Comparison of ENCODE assay signal across 9 cellular contexts in the genomic region with DNA sequence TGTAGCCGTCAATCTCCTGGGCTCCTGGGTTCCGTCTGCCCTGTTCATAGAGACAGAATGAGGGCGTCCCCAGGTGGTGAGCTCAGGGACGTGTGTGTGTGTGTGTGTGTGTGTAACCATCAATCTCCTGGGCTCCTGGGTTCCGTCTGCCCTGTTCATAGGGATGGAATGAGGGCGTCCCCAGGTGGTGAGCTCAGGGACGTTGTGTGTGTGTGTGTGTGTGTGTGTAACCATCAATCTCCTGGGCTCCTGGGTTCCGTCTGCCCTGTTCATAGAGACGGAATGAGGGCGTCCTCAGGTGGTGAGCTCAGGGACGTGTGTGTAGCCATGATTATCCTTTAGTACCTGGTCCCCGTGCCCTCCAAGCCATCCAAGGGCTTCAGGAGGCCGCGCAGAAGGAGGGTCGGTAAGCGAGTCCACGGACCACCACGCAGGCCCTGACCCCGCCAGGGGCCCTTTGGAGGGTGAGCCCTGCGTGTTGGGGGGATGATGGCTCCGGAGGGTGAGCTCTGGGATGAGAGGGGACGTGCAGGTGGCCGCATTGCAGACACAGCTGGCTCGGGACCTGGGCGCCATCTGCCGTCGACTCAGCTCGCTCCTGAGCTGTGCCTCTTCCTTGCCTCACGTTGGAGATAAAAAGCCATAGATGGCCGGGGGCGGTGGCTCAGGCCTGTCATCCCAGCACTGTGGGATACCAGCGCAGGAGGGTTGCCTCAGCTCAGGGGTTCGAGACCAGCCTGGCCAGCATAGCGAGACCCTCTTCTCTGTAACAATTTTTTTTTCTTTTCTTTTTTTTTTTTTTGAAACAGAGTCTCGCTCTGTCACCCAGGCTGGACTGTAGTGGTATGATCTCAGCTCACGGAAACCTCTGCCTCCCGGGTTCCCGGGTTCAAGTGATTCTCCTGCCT. TPM values are rescaled to one million over a fixed set of nuclear protein-coding genes. Genes with fewer than 3 reads are reported as not detected.
DNase-seq lines count a peak whose midpoint lies in the region; ATAC-seq and TF ChIP-seq lines count a peak whose summit lies in the region.
"Had no signal": no experiment of that assay in that cellular context is flagged by ENCODE, and none has a peak within 500 bp of the region (broad histone marks: within the 10 kb centered on the region; RNA-seq: fewer than 3 reads in every experiment).

No MANE protein-coding gene starts in this region.

- 0 out of 2 replicates have a peak overlapping the region, but pooled peaks have one; percentile 26 for H3K4me3 ChIP-seq in OCI-LY3 (ENCODE audit: low read length)
- H3K4me3 ChIP-seq: SK-N-MC had no signal

- peaks cover 12% of the 10 kb centered on the region for H3K79me2 ChIP-seq in OCI-LY3 (ENCODE audit: low read length)

- no peaks in the 10 kb centered on the region for H3K9me3 ChIP-seq in OCI-LY3 (ENCODE audit: insufficient read depth, low read length)

- CTCF ChIA-PET in RWPE1 (lab: Yijun Ruan, JAX) = no interaction called here

- peak; percentile 13 to 24 for ATAC-seq in naive thymus-derived CD8-positive, alpha-beta T cell
- ATAC-seq in HG02938 (IDR thresholded peaks at IDR 0.05; ENCODE audit: unreplicated experiment) = no peak

- DNase-seq in G401 (ENCODE audit: low spot score) (peak; percentile 81), dermis microvascular lymphatic vessel endothelial cell (ENCODE audit: low read depth in 2 of 2) (peak; percentile 51 to 58), DMS 273 treated with DMSO at 0.1 percent for 48 hours (lab: John Stamatoyannopoulos, UW) (no peak), RWPE1 (ENCODE audit: low spot score) (no peak), NCI-H128 (lab: John Stamatoyannopoulos, UW; ENCODE audit: unreplicated experiment) (no peak)
- peak in 7 of 10 donors; percentile 34 to 67 (median 43) for DNase-seq in naive thymus-derived CD8-positive, alpha-beta T cell

- H3K36me3 ChIP-seq in OCI-LY3 (replicated peaks; ENCODE audit: low read depth, low read length) = no peaks in the 10 kb centered on the region

- peaks cover 16% of the 10 kb centered on the region for H3K4me1 ChIP-seq in OCI-LY3 (ENCODE audit: low read length)

- H3K4me2 ChIP-seq in OCI-LY3 (ENCODE audit: low read length) = peak overlapping the region; percentile 25

- H3K9ac ChIP-seq in OCI-LY3 (ENCODE audit: low read length) = no peak overlapping the region

- peak overlapping the region in 8 of 10 donors; percentile 55 to 87 (median 76) for H3K4me3 Mint-ChIP-seq in naive thymus-derived CD8-positive, alpha-beta T cell

- H3K36me3 Mint-ChIP-seq in naive thymus-derived CD8-positive, alpha-beta T cell = no peaks in the 10 kb centered on the region

- no peak overlapping the region for H2AFZ ChIP-seq in OCI-LY3 (ENCODE audit: low read depth, low read length)

- H4K20me1 ChIP-seq in OCI-LY3 (ENCODE audit: insufficient read depth, low read length) = no peaks in the 10 kb centered on the region

- no peaks in the 10 kb centered on the region for H3K9me3 Mint-ChIP-seq in naive thymus-derived CD8-positive, alpha-beta T cell

- H3K4me1 Mint-ChIP-seq in naive thymus-derived CD8-positive, alpha-beta T cell = peaks cover 25 to 39% (median 34%) of the 10 kb centered on the region in 4 donors

- no peaks in the 10 kb centered on the region for H3K27me3 ChIP-seq in OCI-LY3 (ENCODE audit: low read depth, low read length)

- H3K27me3 Mint-ChIP-seq in naive thymus-derived CD8-positive, alpha-beta T cell = peaks cover 0 to 3% (median 1%) of the 10 kb centered on the region in 5 donors

- TF ChIP-seq CTCF in OCI-LY3 (IDR thresholded peaks at IDR 0.05; ENCODE audit: low read depth, low read length) (no peak; the same call in 1 of the 2 replicates), RWPE1 (conservative IDR thresholded peaks at IDR 0.05; ENCODE audit: low read depth) (no peak)

- in situ Hi-C loops in G401 (cut with HindIII; ENCODE audit: low sequenced_read_pairs) = no loop called here

- H3K27ac ChIP-seq in OCI-LY3 (ENCODE audit: low read length) (no peak overlapping the region), RWPE1 (no peak overlapping the region)
- H3K27ac ChIP-seq: SK-N-MC had no signal

- POLR2A ChIA-PET in naive thymus-derived CD8-positive, alpha-beta T cell (lab: Charles Lee) = no interaction called here
- POLR2A ChIA-PET in RWPE1 (lab: Yijun Ruan, JAX; ENCODE audit: low non-redundant PET) = no interaction called here

- peak overlapping the region in 6 of 10 donors; percentile 83 to 99 (median 90) for H3K27ac Mint-ChIP-seq in naive thymus-derived CD8-positive, alpha-beta T cell

RNA-seq across cellular contexts. Expression of gene GTPBP6, which starts 5.4 kb away (rescaled TPM):
- 148 TPM in 2 replicates for total RNA-seq in G401 (2014; rRNA removed; shearing (Covaris generic))
- 28.2 and 33.2 TPM in 2 replicates for total RNA-seq in dermis microvascular lymphatic vessel endothelial cell
- 100 to 1,000 TPM in 1 of 2 experiments, 10 to 100 TPM in 1; 98.5 to 101 TPM for total RNA-seq in naive thymus-derived CD8-positive, alpha-beta T cell
- 10 to 100 TPM; 37.2 to 62.7 (median 45.6) TPM for polyA plus RNA-seq in naive thymus-derived CD8-positive, alpha-beta T cell

RNA-seq across cellular contexts. Expression of gene PLCXD1, which starts 42.8 kb away (rescaled TPM):
- 18.9 and 24.0 TPM in 2 replicates for total RNA-seq in G401 (2014; rRNA removed; shearing (Covaris generic))
- total RNA-seq in dermis microvascular lymphatic vessel endothelial cell = 6.4 and 8.5 TPM in 2 replicates
- 10 to 100 TPM; 18.7 to 19.2 TPM for total RNA-seq in naive thymus-derived CD8-positive, alpha-beta T cell
- polyA plus RNA-seq in naive thymus-derived CD8-positive, alpha-beta T cell = 1 to 10 TPM; 2.7 to 9.2 (median 4.2) TPM

Comparison
In these comparisons a context has a peak if more than half of its experiments do, and no peak if none do; other contexts are left out.
1. DNase-seq: peak in G401 (single experiment), dermis microvascular lymphatic vessel endothelial cell (2 of 2) and naive thymus-derived CD8-positive, alpha-beta T cell (7 of 10); none in DMS 273 treated with DMSO at 0.1 percent for 48 hours (single experiment), RWPE1 (single experiment) and NCI-H128 (single experiment).